In the genomic region with DNA sequence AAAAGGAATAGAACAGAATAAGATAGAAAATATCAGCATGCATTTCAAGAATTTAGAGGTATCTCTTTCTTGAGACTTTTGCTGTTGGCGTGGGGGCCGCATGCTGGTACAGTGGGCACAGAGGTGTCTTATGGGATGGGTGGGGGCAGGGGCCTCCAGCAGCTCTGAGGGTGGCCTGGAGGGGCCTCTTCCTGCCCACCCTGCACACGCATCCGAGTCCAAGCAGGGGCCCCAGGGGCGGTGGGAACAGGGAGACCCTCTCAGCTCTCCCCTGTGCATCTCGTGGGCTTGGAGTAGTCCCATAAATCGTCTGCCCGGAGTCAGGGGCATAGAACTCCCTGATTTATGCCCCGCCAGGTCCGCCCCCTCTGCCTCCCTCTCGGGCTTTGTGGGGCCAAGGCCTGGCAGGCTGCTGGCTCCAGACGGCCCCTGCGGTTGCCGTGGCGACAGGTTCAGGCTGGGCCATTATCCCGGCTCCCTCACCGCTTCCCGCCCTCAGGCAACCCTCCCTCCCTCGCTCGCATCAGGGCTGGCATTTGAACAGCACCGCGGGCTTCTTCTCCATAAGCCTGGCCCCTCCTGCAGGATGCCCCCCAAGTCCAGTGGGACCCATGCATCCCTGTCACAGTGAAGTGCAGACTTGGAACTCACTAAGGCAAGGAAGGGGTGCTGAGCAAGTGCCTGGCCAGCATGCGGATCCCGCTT, we compare ENCODE assay signal across 11 cellular contexts.
A peak's percentile ranks its signal among the peaks of the same experiment; 100 is the strongest.
DNase-seq lines count a peak whose midpoint lies in the region; ATAC-seq, FAIRE-seq and TF ChIP-seq lines count a peak whose summit lies in the region.
"Had no signal": no experiment of that assay in that cellular context is flagged by ENCODE, and none has a peak within 500 bp of the region (broad histone marks: within the 10 kb centered on the region; RNA-seq: fewer than 3 reads in every experiment).

No MANE protein-coding gene starts in this region.

- POLR2A ChIA-PET in HEK293T (lab: Yijun Ruan, JAX), result no interaction called here

- CTCF ChIA-PET in HEK293T (lab: Yijun Ruan, JAX), result no interaction called here

- DNase-seq in HEK293T (ENCODE audit: extremely low spot score), result peak; percentile 39
- DNase-seq in NCI-H2227 treated with DMSO at 0.1 percent for 48 hours (lab: John Stamatoyannopoulos, UW), result peak; percentile 92
- DNase-seq in endodermal cell, result peak; percentile 86
- DNase-seq in pancreas, result peak in 1 of 6 donors; percentile 20
- DNase-seq in 8988T, result no peak
- DNase-seq in activated naive CD8-positive, alpha-beta T cell treated with anti-CD3 and anti-CD28 coated beads, Interleukin-2, amount 50 U/mL, for 24 hours, result no peak
- DNase-seq: RPMI8226 had no signal

- no peak overlapping the region for H3K27ac Mint-ChIP-seq in endodermal cell
- H3K27ac Mint-ChIP-seq in activated naive CD8-positive, alpha-beta T cell treated with anti-CD3 and anti-CD28 coated beads, Interleukin-2, amount 50 U/mL, for 24 hours, result no peak overlapping the region
- H3K27ac Mint-ChIP-seq: naive thymus-derived CD4-positive, alpha-beta T cell had no signal

- H3K4me1 ChIP-seq in endodermal cell (ENCODE audit: control insufficient read depth, insufficient read depth, low read length) (no peaks in the 10 kb centered on the region), pancreas (no peaks in the 10 kb centered on the region)
- H3K4me1 ChIP-seq: breast epithelium had no signal

- no peak overlapping the region for H3K4me3 ChIP-seq in endodermal cell (ENCODE audit: low read length)
- H3K4me3 ChIP-seq in pancreas, result no peak overlapping the region
- H3K4me3 ChIP-seq: breast epithelium had no signal

- H3K27me3 ChIP-seq in endodermal cell (ENCODE audit: control insufficient read depth, insufficient read depth, low read length, poor library complexity, severe bottlenecking) (no peaks in the 10 kb centered on the region), pancreas (no peaks in the 10 kb centered on the region)
- H3K27me3 ChIP-seq: breast epithelium had no signal

- H3K36me3 ChIP-seq in endodermal cell (ENCODE audit: control insufficient read depth, insufficient read depth, low read length) (no peaks in the 10 kb centered on the region), pancreas (no peaks in the 10 kb centered on the region)
- H3K36me3 ChIP-seq: breast epithelium had no signal

- no peak overlapping the region for H3K4me3 Mint-ChIP-seq in endodermal cell
- no peak overlapping the region for H3K4me3 Mint-ChIP-seq in activated naive CD8-positive, alpha-beta T cell treated with anti-CD3 and anti-CD28 coated beads, Interleukin-2, amount 50 U/mL, for 24 hours
- H3K4me3 Mint-ChIP-seq: naive thymus-derived CD4-positive, alpha-beta T cell had no signal

- H3K9me3 Mint-ChIP-seq in endodermal cell, result no peaks in the 10 kb centered on the region
- no peaks in the 10 kb centered on the region for H3K9me3 Mint-ChIP-seq in activated naive CD8-positive, alpha-beta T cell treated with anti-CD3 and anti-CD28 coated beads, Interleukin-2, amount 50 U/mL, for 24 hours

- TF ChIP-seq CTCF in endodermal cell (conservative IDR thresholded peaks at IDR 0.05) (no peak), pancreas (IDR thresholded peaks at IDR 0.05) (no peak)

- H3K9ac ChIP-seq in endodermal cell (ENCODE audit: extremely low read depth, low read length, poor library complexity, severe bottlenecking), result no peak overlapping the region

- H3K36me3 Mint-ChIP-seq in endodermal cell (ENCODE audit: low read depth), result no peaks in the 10 kb centered on the region
- H3K36me3 Mint-ChIP-seq in activated naive CD8-positive, alpha-beta T cell treated with anti-CD3 and anti-CD28 coated beads, Interleukin-2, amount 50 U/mL, for 24 hours (ENCODE audit: low read depth), result no peaks in the 10 kb centered on the region

- peaks cover 12% of the 10 kb centered on the region for H3K4me1 Mint-ChIP-seq in endodermal cell
- no peaks in the 10 kb centered on the region for H3K4me1 Mint-ChIP-seq in activated naive CD8-positive, alpha-beta T cell treated with anti-CD3 and anti-CD28 coated beads, Interleukin-2, amount 50 U/mL, for 24 hours

- intact Hi-C loops in pancreas (cut with DNase I), result no loop called here

- no peak for FAIRE-seq in pancreas (lab: Jason Lieb, UNC)

- 56 to 61% methylated on average over 15 to 24 of the region's 24 CpGs for WGBS in endodermal cell (ENCODE audit: insufficient coverage in 1 of 2, insufficient read length in 1 of 2), 2 experiments
- 45 to 49% methylated on average over 24 of the region's 24 CpGs for WGBS in pancreas, 2 donors

- peak overlapping the region; percentile 83 for H3K27ac ChIP-seq in endodermal cell (ENCODE audit: low read depth, low read length)
- H3K27ac ChIP-seq in pancreas, result no peak overlapping the region
- H3K27ac ChIP-seq: breast epithelium had no signal

- H3K9me3 ChIP-seq in endodermal cell (ENCODE audit: control insufficient read depth, low read length), result no peaks in the 10 kb centered on the region
- no peaks in the 10 kb centered on the region for H3K9me3 ChIP-seq in pancreas
- H3K9me3 ChIP-seq: breast epithelium had no signal

- peaks cover 5% of the 10 kb centered on the region for H3K27me3 Mint-ChIP-seq in endodermal cell (ENCODE audit: insufficient read depth)
- H3K27me3 Mint-ChIP-seq in activated naive CD8-positive, alpha-beta T cell treated with anti-CD3 and anti-CD28 coated beads, Interleukin-2, amount 50 U/mL, for 24 hours, result peaks cover 5% of the 10 kb centered on the region

- ATAC-seq in pancreas (peak in 3 of 4 donors; percentile 36 to 84 (median 80)), HG03097 (IDR thresholded peaks at IDR 0.05; ENCODE audit: low FRiP score, unreplicated experiment) (no peak), HG02678 (IDR thresholded peaks at IDR 0.05; ENCODE audit: unreplicated experiment) (no peak)
- ATAC-seq in activated naive CD8-positive, alpha-beta T cell treated with anti-CD3 and anti-CD28 coated beads, Interleukin-2, amount 50 U/mL, for 24 hours, result no peak
- ATAC-seq: naive thymus-derived CD4-positive, alpha-beta T cell had no signal

TF ChIP-seq in HEK293T, 16 proteins besides CTCF, POLR2A, EP300 and RAD21:
- TF ChIP-seq LEF1 (IDR thresholded peaks at IDR 0.05; ENCODE audit: borderline replicate concordance), result no peak
- TF ChIP-seq NFRKB (IDR thresholded peaks at IDR 0.05), result no peak
- TF ChIP-seq SP1 (IDR thresholded peaks at IDR 0.05), result no peak
- TF ChIP-seq ELF4 (IDR thresholded peaks at IDR 0.05), result no peak
- no peak for TF ChIP-seq ZNF384 (IDR thresholded peaks at IDR 0.05)
- no peak for TF ChIP-seq FOXK2 (IDR thresholded peaks at IDR 0.05)
- no peak for TF ChIP-seq CTBP1 (IDR thresholded peaks at IDR 0.05; ENCODE audit: borderline replicate concordance)
- TF ChIP-seq TARDBP (IDR thresholded peaks at IDR 0.05), result no peak
- TF ChIP-seq SUZ12 (IDR thresholded peaks at IDR 0.05), result no peak
- TF ChIP-seq BHLHE40 (IDR thresholded peaks at IDR 0.05; ENCODE audit: borderline replicate concordance), result no peak
- no peak for TF ChIP-seq L3MBTL2 (conservative IDR thresholded peaks at IDR 0.05)
- no peak for TF ChIP-seq FOXM1 (IDR thresholded peaks at IDR 0.05; ENCODE audit: borderline replicate concordance)
- TF ChIP-seq HDGF (IDR thresholded peaks at IDR 0.05; ENCODE audit: borderline replicate concordance), result no peak

Comparison
In these comparisons a context has a peak if more than half of its experiments do, and no peak if none do; other contexts are left out.
1. DNase-seq: peak in HEK293T (single experiment), NCI-H2227 treated with DMSO at 0.1 percent for 48 hours (single experiment) and endodermal cell (single experiment); none in 8988T (single experiment) and activated naive CD8-positive, alpha-beta T cell treated with anti-CD3 and anti-CD28 coated beads, Interleukin-2, amount 50 U/mL, for 24 hours (single experiment).
2. ATAC-seq: peak in pancreas (3 of 4); none in activated naive CD8-positive, alpha-beta T cell treated with anti-CD3 and anti-CD28 coated beads, Interleukin-2, amount 50 U/mL, for 24 hours (single experiment), HG03097 (single experiment) and HG02678 (single experiment).